8 cellular contexts compared by ENCODE assay signal in genomic region chr9:35073276-35073607, GRCh38. TPM values are rescaled to one million over a fixed set of nuclear protein-coding genes. Genes with fewer than 3 reads are reported as not detected.
DNase-seq lines count a peak whose midpoint lies in the region; ATAC-seq, FAIRE-seq and TF ChIP-seq lines count a peak whose summit lies in the region.

No MANE protein-coding gene starts in this region.

- H3K27me3 ChIP-seq in HepG2 (ENCODE audit: control insufficient read depth in 1 of 2, insufficient read depth in 2 of 2, low read length in 2 of 2) (no peaks in the 10 kb centered on the region; a peak in 1 of 5 replicates), right lobe of liver (no peaks in the 10 kb centered on the region), ascending aorta (no peaks in the 10 kb centered on the region), vagina (no peaks in the 10 kb centered on the region)

- POLR2A ChIA-PET in HepG2 (lab: Yijun Ruan, JAX) = no interaction called here

- TF ChIP-seq RAD21 in HepG2 (CRISPR knock-in tag; IDR thresholded peaks at IDR 0.05) = no peak

- DNase-seq in HepG2 (ENCODE audit: low spot score) (no peak), right lobe of liver (no peak), ascending aorta (ENCODE audit: low spot score in 2 of 2) (no peak), vagina (ENCODE audit: extremely low spot score in 2 of 2) (no peak)
- no peak for DNase-seq in stimulated activated CD4-positive, alpha-beta T cell treated with anti-CD3 and anti-CD28 coated beads, Interleukin-4, amount 100 ng/mL, for 4 hours

- H3K4me3 ChIP-seq in HepG2 (replicated peaks in 1 of 3; ENCODE audit: insufficient read depth in 1 of 3, low read depth in 2 of 3, low read length in 3 of 3) (peak overlapping the region in 2 of 3 experiments; percentile 12 to 56; a peak in 1 of 6 replicates), right lobe of liver (peak overlapping the region in 1 of 3 donors; percentile 76), ascending aorta (peak overlapping the region; percentile 8 to 79), mesodermal cell (ENCODE audit: extremely low read depth, insufficient read depth, low read length, poor library complexity, severe bottlenecking) (peak overlapping the region; percentile 20), vagina (peak overlapping the region in 1 of 2 donors; percentile 74)

- WGBS in HepG2 (ENCODE audit: low lambda C conversion rate) = 100% methylated on average over 2 of the region's 2 CpGs
- WGBS in right lobe of liver (ENCODE audit: insufficient coverage, low coverage, low lambda C conversion rate, missing lambda C conversion rate) = 100% methylated on average over 2 of the region's 2 CpGs
- no CpG with 5 or more reads among the region's 2 CpGs for WGBS in mesodermal cell (ENCODE audit: insufficient coverage in 2 of 2), 2 experiments

- peak overlapping the region; percentile 86 for H3K27ac ChIP-seq in HepG2 (ENCODE audit: extremely low read length, insufficient read depth, low read length)
- no peak overlapping the region for H3K27ac ChIP-seq in right lobe of liver
- H3K27ac ChIP-seq in ascending aorta = peak overlapping the region; percentile 100
- H3K27ac ChIP-seq in mesodermal cell (ENCODE audit: low read depth, low read length, severe bottlenecking) = peak overlapping the region; percentile 91
- H3K27ac ChIP-seq in vagina = peak overlapping the region; percentile 96

- H3K79me2 ChIP-seq in HepG2 (ENCODE audit: insufficient read depth, low read length) = peaks cover 49% of the 10 kb centered on the region

- H3K4me1 ChIP-seq in HepG2 (ENCODE audit: insufficient read depth, low read length) (peaks cover 45% of the 10 kb centered on the region), right lobe of liver (peaks cover 0 to 33% (median 12%) of the 10 kb centered on the region in 4 donors), ascending aorta (peaks cover 17 to 31% of the 10 kb centered on the region in 2 donors), mesodermal cell (ENCODE audit: control insufficient read depth, insufficient read depth, low read length, poor library complexity, severe bottlenecking) (peaks cover 9% of the 10 kb centered on the region), vagina (peaks cover 44% of the 10 kb centered on the region)

- peak overlapping the region; percentile 80 for H3K4me2 ChIP-seq in HepG2 (ENCODE audit: low read depth, low read length)

- no peak for TF ChIP-seq EP300 in HepG2 (IDR thresholded peaks at IDR 0.05; ENCODE audit: low read depth in 2 of 2, low read length in 2 of 2)
- no peak for TF ChIP-seq EP300 in HepG2 (CRISPR knock-in tag; IDR thresholded peaks at IDR 0.05; ENCODE audit: borderline replicate concordance)

- no peak for FAIRE-seq in HepG2 (lab: Jason Lieb, UNC)

- ATAC-seq in HepG2 (no peak), right lobe of liver (no peak), HG03159 (IDR thresholded peaks at IDR 0.05; ENCODE audit: unreplicated experiment) (no peak), HG03196 (IDR thresholded peaks at IDR 0.05; ENCODE audit: unreplicated experiment) (no peak)

- no TSS peak for BruUV-seq in HepG2 (replicated peaks; lab: Mats Ljungman, UMichigan)

- H3K36me3 ChIP-seq in HepG2 (replicated peaks in 1 of 2; ENCODE audit: control insufficient read depth in 1 of 2, insufficient read depth in 2 of 2, low read length in 2 of 2) = peaks cover 5 to 33% of the 10 kb centered on the region in 2 experiments
- H3K36me3 ChIP-seq in right lobe of liver = peaks cover 0 to 10% (median under 1%) of the 10 kb centered on the region in 4 donors
- H3K36me3 ChIP-seq in ascending aorta = peaks cover 0 to 2% of the 10 kb centered on the region in 2 donors
- peaks cover 85% of the 10 kb centered on the region for H3K36me3 ChIP-seq in mesodermal cell (ENCODE audit: control insufficient read depth, insufficient read depth, low read length)
- H3K36me3 ChIP-seq in vagina = peaks cover 0 to under 1% of the 10 kb centered on the region in 2 donors

- CTCF ChIA-PET in HepG2 (lab: Yijun Ruan, JAX; ENCODE audit: low intra/inter-chr PET ratio, low total read pairs) = interaction anchor here (2.1 kb wide), 1 partner anchor 23 kb away, joined by 9 read pairs; the partner anchor contains the start of gene PIGO

- TF ChIP-seq POLR2A in HepG2 (IDR thresholded peaks at IDR 0.05; ENCODE audit: insufficient read depth in 1 of 2, low read depth in 2 of 2, low read length in 2 of 2) = no peak
- TF ChIP-seq POLR2A in right lobe of liver (IDR thresholded peaks at IDR 0.05) = no peak
- no peak for TF ChIP-seq POLR2A in vagina (IDR thresholded peaks at IDR 0.05)

- H3K9me3 ChIP-seq in HepG2 (ENCODE audit: low read length) = no peaks in the 10 kb centered on the region
- H3K9me3 ChIP-seq in right lobe of liver = no peaks in the 10 kb centered on the region
- H3K9me3 ChIP-seq in ascending aorta = no peaks in the 10 kb centered on the region
- no peaks in the 10 kb centered on the region for H3K9me3 ChIP-seq in mesodermal cell (ENCODE audit: control insufficient read depth, low read length)
- no peaks in the 10 kb centered on the region for H3K9me3 ChIP-seq in vagina

- peaks cover 35% of the 10 kb centered on the region for H4K20me1 ChIP-seq in HepG2 (ENCODE audit: insufficient read depth, low read length)

- in situ Hi-C loops in HepG2 (cut with HindIII; ENCODE audit: extremely low pct_ligation_motif_present, low pct_unique_long_range_greater_than_20kb) = no loop called here

- intact Hi-C loops in HepG2 (cut with micrococcal nuclease; ENCODE audit: unreplicated experiment) = no loop called here
- intact Hi-C loops in right lobe of liver (cut with DNase I) = no loop called here
- intact Hi-C loops in ascending aorta (cut with DNase I) = loop anchor here (2.0 to 10.0 kb wide), 2 partner anchors 90 to 418 kb away; partner anchors contain the start of genes IL11RA and UNC13B
- intact Hi-C loops in vagina (cut with DNase I) = no loop called here

- H2AFZ ChIP-seq in HepG2 (ENCODE audit: low read length) = no peak overlapping the region

- peak overlapping the region; percentile 63 for H3K9ac ChIP-seq in HepG2 (ENCODE audit: insufficient read depth, low read depth, low read length)

- no peak for TF ChIP-seq CTCF in HepG2 (CRISPR knock-in tag; IDR thresholded peaks at IDR 0.05)
- TF ChIP-seq CTCF in right lobe of liver (IDR thresholded peaks at IDR 0.05) = no peak
- no peak for TF ChIP-seq CTCF in ascending aorta (IDR thresholded peaks at IDR 0.05)
- no peak for TF ChIP-seq CTCF in vagina (IDR thresholded peaks at IDR 0.05)

RNA-seq across cellular contexts. Expression of gene VCP, which starts 0.8 kb away (rescaled TPM):
- total RNA-seq in HepG2 (2016; rRNA removed; fragmentation: Illumina TruSeq; extraction: Trizol) (391 and 406 TPM in 2 replicates), right lobe of liver (100 to 1,000 TPM; 108 to 159 (median 138) TPM), ascending aorta (96.3 TPM), vagina (130 TPM)
- 18.6 and 21.7 TPM in 2 replicates for total RNA-seq in HepG2 (2016; cell fraction: cytosol; rRNA removed; fragmentation: Illumina TruSeq; extraction: Trizol; ENCODE audit: low read depth)
- total RNA-seq in HepG2 (2016; cell fraction: insoluble cytoplasmic fraction; rRNA removed; fragmentation: Illumina TruSeq; extraction: Trizol) = 376 and 380 TPM in 2 replicates
- total RNA-seq in HepG2 (2016; cell fraction: membrane; rRNA removed; fragmentation: Illumina TruSeq; extraction: Trizol) = 43.0 and 49.6 TPM in 2 replicates
- 244 and 245 TPM in 2 replicates for total RNA-seq in HepG2 (2016; cell fraction: nucleus; rRNA removed; fragmentation: Illumina TruSeq; extraction: Trizol)
- 143 and 166 TPM in 2 replicates for polyA plus RNA-seq in HepG2 (2011; rRNA removed)
- 151 and 155 TPM in 2 replicates for polyA plus RNA-seq in HepG2 (2011; cell fraction: cytosol; rRNA removed)
- polyA plus RNA-seq in HepG2 (2011; cell fraction: nucleus; rRNA removed) = 129 and 137 TPM in 2 replicates
- 146 and 152 TPM in 2 replicates for polyA plus RNA-seq in HepG2 (2012)
- polyA plus RNA-seq in HepG2 (2016; cell fraction: cytosol; fragmentation: Illumina TruSeq; extraction: Trizol; ENCODE audit: low read depth) = 10.7 and 12.6 TPM in 2 replicates
- 291 and 344 TPM in 2 replicates for polyA plus RNA-seq in HepG2 (2016; cell fraction: insoluble cytoplasmic fraction; fragmentation: Illumina TruSeq; extraction: Trizol; ENCODE audit: low read depth)
- 15.8 and 22.5 TPM in 2 replicates for polyA plus RNA-seq in HepG2 (2016; cell fraction: membrane; fragmentation: Illumina TruSeq; extraction: Trizol; ENCODE audit: low read depth)
- polyA plus RNA-seq in HepG2 (2016; cell fraction: nucleus; fragmentation: Illumina TruSeq; extraction: Trizol; ENCODE audit: insufficient read depth, low read depth) = 266 and 278 TPM in 2 replicates
- 446 and 616 TPM in 2 replicates for polyA minus RNA-seq in HepG2 (2011; rRNA and poly(A)+ RNA removed; ENCODE audit: low replicate concordance)
- polyA minus RNA-seq in HepG2 (2011; cell fraction: cytosol; rRNA and poly(A)+ RNA removed) = 189 and 210 TPM in 2 replicates
- 248 and 250 TPM in 2 replicates for polyA minus RNA-seq in HepG2 (2011; cell fraction: nucleus; rRNA and poly(A)+ RNA removed)
- polyA plus RNA-seq in mesodermal cell (2013, experiment 1 of 2) = 317 TPM
- 288 TPM for polyA plus RNA-seq in mesodermal cell (2013, experiment 2 of 2)

RNA-seq across cellular contexts. Expression of gene FANCG, which starts 6.5 kb away (rescaled TPM):
- total RNA-seq in HepG2 (2016; rRNA removed; fragmentation: Illumina TruSeq; extraction: Trizol) (43.3 and 45.1 TPM in 2 replicates), right lobe of liver (1 to 10 TPM; 2.9 to 7.1 (median 4.2) TPM), ascending aorta (45.4 TPM), vagina (17.2 TPM)
- 22.3 and 24.9 TPM in 2 replicates for total RNA-seq in HepG2 (2016; cell fraction: cytosol; rRNA removed; fragmentation: Illumina TruSeq; extraction: Trizol; ENCODE audit: low read depth)
- total RNA-seq in HepG2 (2016; cell fraction: insoluble cytoplasmic fraction; rRNA removed; fragmentation: Illumina TruSeq; extraction: Trizol) = 38.9 and 46.7 TPM in 2 replicates
- 30.7 and 36.4 TPM in 2 replicates for total RNA-seq in HepG2 (2016; cell fraction: membrane; rRNA removed; fragmentation: Illumina TruSeq; extraction: Trizol)
- total RNA-seq in HepG2 (2016; cell fraction: nucleus; rRNA removed; fragmentation: Illumina TruSeq; extraction: Trizol) = 49.6 and 53.6 TPM in 2 replicates
- polyA plus RNA-seq in HepG2 (2011; rRNA removed) = 10.8 and 14.4 TPM in 2 replicates
- 4.4 and 6.9 TPM in 2 replicates for polyA plus RNA-seq in HepG2 (2011; cell fraction: cytosol; rRNA removed)
- polyA plus RNA-seq in HepG2 (2011; cell fraction: nucleus; rRNA removed) = 51.4 and 75.5 TPM in 2 replicates
- 7.3 and 17.1 TPM in 2 replicates for polyA plus RNA-seq in HepG2 (2012)
- polyA plus RNA-seq in HepG2 (2016; cell fraction: cytosol; fragmentation: Illumina TruSeq; extraction: Trizol; ENCODE audit: low read depth) = 11.9 and 12.4 TPM in 2 replicates
- 28.3 and 28.9 TPM in 2 replicates for polyA plus RNA-seq in HepG2 (2016; cell fraction: insoluble cytoplasmic fraction; fragmentation: Illumina TruSeq; extraction: Trizol; ENCODE audit: low read depth)
- polyA plus RNA-seq in HepG2 (2016; cell fraction: membrane; fragmentation: Illumina TruSeq; extraction: Trizol; ENCODE audit: low read depth) = 21.2 and 24.3 TPM in 2 replicates
- 96.3 and 105 TPM in 2 replicates for polyA plus RNA-seq in HepG2 (2016; cell fraction: nucleus; fragmentation: Illumina TruSeq; extraction: Trizol; ENCODE audit: insufficient read depth, low read depth)
- polyA minus RNA-seq in HepG2 (2011; rRNA and poly(A)+ RNA removed; ENCODE audit: low replicate concordance) = 22.2 and 87.0 TPM in 2 replicates
- 4.6 and 5.9 TPM in 2 replicates for polyA minus RNA-seq in HepG2 (2011; cell fraction: cytosol; rRNA and poly(A)+ RNA removed)
- 32.1 and 37.9 TPM in 2 replicates for polyA minus RNA-seq in HepG2 (2011; cell fraction: nucleus; rRNA and poly(A)+ RNA removed)
- polyA plus RNA-seq in mesodermal cell (2013, experiment 1 of 2) = 36.6 TPM
- 38.0 TPM for polyA plus RNA-seq in mesodermal cell (2013, experiment 2 of 2)

RNA-seq across cellular contexts. Expression of gene PIGO, which starts 23.1 kb away (rescaled TPM):
- total RNA-seq in HepG2 (2016; rRNA removed; fragmentation: Illumina TruSeq; extraction: Trizol) = 6.6 and 20.5 TPM in 2 replicates
- total RNA-seq in HepG2 (2016; cell fraction: cytosol; rRNA removed; fragmentation: Illumina TruSeq; extraction: Trizol; ENCODE audit: low read depth) = 1.7 and 3.4 TPM in 2 replicates
- total RNA-seq in HepG2 (2016; cell fraction: insoluble cytoplasmic fraction; rRNA removed; fragmentation: Illumina TruSeq; extraction: Trizol) = 6.2 and 20.0 TPM in 2 replicates
- total RNA-seq in HepG2 (2016; cell fraction: membrane; rRNA removed; fragmentation: Illumina TruSeq; extraction: Trizol) = 3.2 and 3.6 TPM in 2 replicates
- 18.5 and 23.4 TPM in 2 replicates for total RNA-seq in HepG2 (2016; cell fraction: nucleus; rRNA removed; fragmentation: Illumina TruSeq; extraction: Trizol)
- 24.4 and 26.2 TPM in 2 replicates for polyA plus RNA-seq in HepG2 (2011; rRNA removed)
- polyA plus RNA-seq in HepG2 (2011; cell fraction: cytosol; rRNA removed) = 18.2 and 19.4 TPM in 2 replicates
- 36.6 and 39.8 TPM in 2 replicates for polyA plus RNA-seq in HepG2 (2011; cell fraction: nucleus; rRNA removed)
- polyA plus RNA-seq in HepG2 (2012) = 11.1 and 13.7 TPM in 2 replicates
- polyA plus RNA-seq in HepG2 (2016; cell fraction: cytosol; fragmentation: Illumina TruSeq; extraction: Trizol; ENCODE audit: low read depth) = 1.4 TPM in 2 replicates
- 5.1 and 7.0 TPM in 2 replicates for polyA plus RNA-seq in HepG2 (2016; cell fraction: insoluble cytoplasmic fraction; fragmentation: Illumina TruSeq; extraction: Trizol; ENCODE audit: low read depth)
- polyA plus RNA-seq in HepG2 (2016; cell fraction: membrane; fragmentation: Illumina TruSeq; extraction: Trizol; ENCODE audit: low read depth) = 2.4 and 2.7 TPM in 2 replicates
- 29.3 and 36.5 TPM in 2 replicates for polyA plus RNA-seq in HepG2 (2016; cell fraction: nucleus; fragmentation: Illumina TruSeq; extraction: Trizol; ENCODE audit: insufficient read depth, low read depth)
- polyA minus RNA-seq in HepG2 (2011; rRNA and poly(A)+ RNA removed; ENCODE audit: low replicate concordance) = 54.7 and 59.3 TPM in 2 replicates
- 15.4 and 19.4 TPM in 2 replicates for polyA minus RNA-seq in HepG2 (2011; cell fraction: cytosol; rRNA and poly(A)+ RNA removed)
- 20.1 and 20.3 TPM in 2 replicates for polyA minus RNA-seq in HepG2 (2011; cell fraction: nucleus; rRNA and poly(A)+ RNA removed)
- total RNA-seq in right lobe of liver = 10 to 100 TPM; 11.5 to 18.0 (median 15.6) TPM
- total RNA-seq in ascending aorta = 2.4 TPM
- 22.2 TPM for polyA plus RNA-seq in mesodermal cell (2013, experiment 1 of 2)
- polyA plus RNA-seq in mesodermal cell (2013, experiment 2 of 2) = 17.9 TPM
- 13.3 TPM for total RNA-seq in vagina

RNA-seq across cellular contexts. Expression of gene STOML2, which starts 29.7 kb away (rescaled TPM):
- 250 and 305 TPM in 2 replicates for total RNA-seq in HepG2 (2016; rRNA removed; fragmentation: Illumina TruSeq; extraction: Trizol)
- 682 and 717 TPM in 2 replicates for total RNA-seq in HepG2 (2016; cell fraction: cytosol; rRNA removed; fragmentation: Illumina TruSeq; extraction: Trizol; ENCODE audit: low read depth)
- total RNA-seq in HepG2 (2016; cell fraction: insoluble cytoplasmic fraction; rRNA removed; fragmentation: Illumina TruSeq; extraction: Trizol) = 259 and 314 TPM in 2 replicates
- total RNA-seq in HepG2 (2016; cell fraction: membrane; rRNA removed; fragmentation: Illumina TruSeq; extraction: Trizol) = 635 and 649 TPM in 2 replicates
- 99.4 and 103 TPM in 2 replicates for total RNA-seq in HepG2 (2016; cell fraction: nucleus; rRNA removed; fragmentation: Illumina TruSeq; extraction: Trizol)
- 243 and 245 TPM in 2 replicates for polyA plus RNA-seq in HepG2 (2011; rRNA removed)
- 206 and 268 TPM in 2 replicates for polyA plus RNA-seq in HepG2 (2011; cell fraction: cytosol; rRNA removed)
- 223 and 235 TPM in 2 replicates for polyA plus RNA-seq in HepG2 (2011; cell fraction: nucleus; rRNA removed)
- 137 and 155 TPM in 2 replicates for polyA plus RNA-seq in HepG2 (2012)
- polyA plus RNA-seq in HepG2 (2016; cell fraction: cytosol; fragmentation: Illumina TruSeq; extraction: Trizol; ENCODE audit: low read depth) = 796 and 800 TPM in 2 replicates
- 284 and 314 TPM in 2 replicates for polyA plus RNA-seq in HepG2 (2016; cell fraction: insoluble cytoplasmic fraction; fragmentation: Illumina TruSeq; extraction: Trizol; ENCODE audit: low read depth)
- 557 and 563 TPM in 2 replicates for polyA plus RNA-seq in HepG2 (2016; cell fraction: membrane; fragmentation: Illumina TruSeq; extraction: Trizol; ENCODE audit: low read depth)
- 177 and 181 TPM in 2 replicates for polyA plus RNA-seq in HepG2 (2016; cell fraction: nucleus; fragmentation: Illumina TruSeq; extraction: Trizol; ENCODE audit: insufficient read depth, low read depth)
- polyA minus RNA-seq in HepG2 (2011; rRNA and poly(A)+ RNA removed; ENCODE audit: low replicate concordance) = 125 and 128 TPM in 2 replicates
- polyA minus RNA-seq in HepG2 (2011; cell fraction: cytosol; rRNA and poly(A)+ RNA removed) = 41.4 and 52.8 TPM in 2 replicates
- polyA minus RNA-seq in HepG2 (2011; cell fraction: nucleus; rRNA and poly(A)+ RNA removed) = 27.2 and 45.5 TPM in 2 replicates
- total RNA-seq in right lobe of liver = 100 to 1,000 TPM in 1 of 6 experiments, 10 to 100 TPM in 5; 59.8 to 102 (median 69.3) TPM
- total RNA-seq in ascending aorta = 94.2 TPM
- 136 TPM for polyA plus RNA-seq in mesodermal cell (2013, experiment 1 of 2)
- 120 TPM for polyA plus RNA-seq in mesodermal cell (2013, experiment 2 of 2)
- total RNA-seq in vagina = 98.2 TPM

RNA-seq across cellular contexts. Expression of gene ATOSB, which starts 42.4 kb away (rescaled TPM):
- 1.9 and 2.3 TPM in 2 replicates for total RNA-seq in HepG2 (2016; rRNA removed; fragmentation: Illumina TruSeq; extraction: Trizol)
- total RNA-seq in HepG2 (2016; cell fraction: cytosol; rRNA removed; fragmentation: Illumina TruSeq; extraction: Trizol; ENCODE audit: low read depth) = 0.26 and 0.61 TPM in 2 replicates
- total RNA-seq in HepG2 (2016; cell fraction: insoluble cytoplasmic fraction; rRNA removed; fragmentation: Illumina TruSeq; extraction: Trizol) = 1.6 and 2.0 TPM in 2 replicates
- total RNA-seq in HepG2 (2016; cell fraction: membrane; rRNA removed; fragmentation: Illumina TruSeq; extraction: Trizol) = 1.2 and 1.5 TPM in 2 replicates
- 1.8 and 2.3 TPM in 2 replicates for total RNA-seq in HepG2 (2016; cell fraction: nucleus; rRNA removed; fragmentation: Illumina TruSeq; extraction: Trizol)
- 6.4 and 7.1 TPM in 2 replicates for polyA plus RNA-seq in HepG2 (2011; rRNA removed)
- polyA plus RNA-seq in HepG2 (2011; cell fraction: cytosol; rRNA removed) = 6.6 and 6.7 TPM in 2 replicates
- 16.6 and 22.2 TPM in 2 replicates for polyA plus RNA-seq in HepG2 (2011; cell fraction: nucleus; rRNA removed)
- polyA plus RNA-seq in HepG2 (2012) = 2.0 and 2.1 TPM in 2 replicates
- 0.47 and 0.61 TPM in 2 replicates for polyA plus RNA-seq in HepG2 (2016; cell fraction: cytosol; fragmentation: Illumina TruSeq; extraction: Trizol; ENCODE audit: low read depth)
- 2.2 TPM in 2 replicates for polyA plus RNA-seq in HepG2 (2016; cell fraction: insoluble cytoplasmic fraction; fragmentation: Illumina TruSeq; extraction: Trizol; ENCODE audit: low read depth)
- 1.4 and 1.6 TPM in 2 replicates for polyA plus RNA-seq in HepG2 (2016; cell fraction: membrane; fragmentation: Illumina TruSeq; extraction: Trizol; ENCODE audit: low read depth)
- 4.3 and 5.5 TPM in 2 replicates for polyA plus RNA-seq in HepG2 (2016; cell fraction: nucleus; fragmentation: Illumina TruSeq; extraction: Trizol; ENCODE audit: insufficient read depth, low read depth)
- 7.8 and 10.5 TPM in 2 replicates for polyA minus RNA-seq in HepG2 (2011; rRNA and poly(A)+ RNA removed; ENCODE audit: low replicate concordance)
- polyA minus RNA-seq in HepG2 (2011; cell fraction: cytosol; rRNA and poly(A)+ RNA removed) = 1.7 and 1.8 TPM in 2 replicates
- 3.7 and 4.0 TPM in 2 replicates for polyA minus RNA-seq in HepG2 (2011; cell fraction: nucleus; rRNA and poly(A)+ RNA removed)
- 1 to 10 TPM; 3.7 to 6.9 (median 5.8) TPM for total RNA-seq in right lobe of liver
- 58.3 TPM for total RNA-seq in ascending aorta
- 35.3 TPM for polyA plus RNA-seq in mesodermal cell (2013, experiment 1 of 2)
- 29.5 TPM for polyA plus RNA-seq in mesodermal cell (2013, experiment 2 of 2)
- total RNA-seq in vagina = 11.5 TPM

Comparison
In these comparisons a context has a peak if more than half of its experiments do, and no peak if none do; other contexts are left out.
1. H3K27ac ChIP-seq: peak in HepG2 (single experiment), ascending aorta (2 of 2), mesodermal cell (single experiment) and vagina (single experiment); none in right lobe of liver (0 of 3).